25 cellular contexts compared by ENCODE assay signal in genomic region chr1:12424793-12425192, GRCh38.
DNase-seq lines count a peak whose midpoint lies in the region; ATAC-seq and TF ChIP-seq lines count a peak whose summit lies in the region.
"Had no signal": no experiment of that assay in that cellular context is flagged by ENCODE, and none has a peak within 500 bp of the region (broad histone marks: within the 10 kb centered on the region; RNA-seq: fewer than 3 reads in every experiment).

No MANE protein-coding gene starts in this region.

- H3K27ac ChIP-seq in skeletal muscle tissue (ENCODE audit: low read depth, low read length): peak overlapping the region; percentile 68
- peak overlapping the region in 2 of 4 donors; percentile 2 to 43 for H3K27ac ChIP-seq in sigmoid colon
- H3K27ac ChIP-seq: colonic mucosa, ovary, upper lobe of right lung had no signal

- no peak for TF ChIP-seq CTCF in sigmoid colon (IDR thresholded peaks at IDR 0.05)
- no peak for TF ChIP-seq CTCF in MCF 10A (IDR thresholded peaks at IDR 0.05; ENCODE audit: unreplicated experiment)

- H3K36me3 ChIP-seq in skeletal muscle tissue (ENCODE audit: control insufficient read depth in 3 of 3, insufficient read depth in 3 of 3, low read length in 3 of 3) (peaks cover 0 to 9% (median 0%) of the 10 kb centered on the region in 3 donors), sigmoid colon (peaks cover 0 to 4% (median 0%) of the 10 kb centered on the region in 4 donors)
- H3K36me3 ChIP-seq: breast epithelium, colonic mucosa, ovary had no signal

- CTCF ChIA-PET in MCF 10A (lab: Yijun Ruan, JAX): interaction anchor here (0.7 kb wide), 1 partner anchor 247 kb away, joined by 3 read pairs; no protein-coding TSS in a partner anchor

- DNase-seq in HCEC 1CT (peak; percentile 13), iris pigment epithelial cell (ENCODE audit: low read depth) (peak; percentile 50), GM19240 (ENCODE audit: insufficient read length, low spot score) (no peak), sigmoid colon (no peak), MCF 10A (ENCODE audit: unreplicated experiment) (no peak)
- no peak for DNase-seq in activated naive CD8-positive, alpha-beta T cell treated with anti-CD3 and anti-CD28 coated beads, Interleukin-2, amount 50 U/mL, for 24 hours
- DNase-seq in activated naive CD4-positive, alpha-beta T cell treated with anti-CD3 and anti-CD28 coated beads, Interleukin-2, amount 50 U/mL, for 16 hours: no peak
- DNase-seq: activated CD4-positive, alpha-beta T cell treated with anti-CD3 and anti-CD28 coated beads for 1 hour; activated effector memory CD4-positive, alpha-beta T cell treated with anti-CD3 and anti-CD28 coated beads, Interleukin-2, amount 50 U/mL, for 16 hours; colonic mucosa; DMS153; H7; hippocampal formation; left lung; naive thymus-derived CD4-positive, alpha-beta T cell; NCI-H1092 treated with DMSO at 0.1 percent for 48 hours; NCI-H2029; NCI-H526; ovary; stimulated activated CD4-positive, alpha-beta T cell treated with anti-CD3 and anti-CD28 coated beads, Interleukin-2, amount 100 ng/mL, for 48 hours; upper lobe of right lung had no signal

- peaks cover 4 to 10% (median 7%) of the 10 kb centered on the region in 3 donors for H3K4me1 ChIP-seq in skeletal muscle tissue (ENCODE audit: control insufficient read depth in 3 of 3, insufficient read depth in 3 of 3, low read length in 3 of 3)
- peaks cover 0 to 40% (median 26%) of the 10 kb centered on the region in 4 donors for H3K4me1 ChIP-seq in sigmoid colon
- H3K4me1 ChIP-seq: breast epithelium, colonic mucosa had no signal

- no peak overlapping the region for H3K4me3 Mint-ChIP-seq in activated naive CD8-positive, alpha-beta T cell treated with anti-CD3 and anti-CD28 coated beads, Interleukin-2, amount 50 U/mL, for 24 hours
- no peak overlapping the region for H3K4me3 Mint-ChIP-seq in MCF 10A (ENCODE audit: unreplicated experiment)
- H3K4me3 Mint-ChIP-seq: IgD-negative memory B cell; naive thymus-derived CD4-positive, alpha-beta T cell had no signal

- no peak for ATAC-seq in activated naive CD8-positive, alpha-beta T cell treated with anti-CD3 and anti-CD28 coated beads, Interleukin-2, amount 50 U/mL, for 24 hours
- ATAC-seq: gastroesophageal sphincter; left lung; naive thymus-derived CD4-positive, alpha-beta T cell; upper lobe of right lung had no signal

- H3K9ac ChIP-seq in skeletal muscle tissue (ENCODE audit: low read depth in 1 of 3, low read length in 3 of 3): no peak overlapping the region

- no peaks in the 10 kb centered on the region for H3K27me3 ChIP-seq in skeletal muscle tissue (ENCODE audit: control insufficient read depth in 3 of 3, insufficient read depth in 3 of 3, low read length in 3 of 3)
- no peaks in the 10 kb centered on the region for H3K27me3 ChIP-seq in sigmoid colon
- H3K27me3 ChIP-seq: breast epithelium, colonic mucosa, gastroesophageal sphincter, left lung, ovary, upper lobe of right lung had no signal

- H3K27me3 Mint-ChIP-seq in activated naive CD8-positive, alpha-beta T cell treated with anti-CD3 and anti-CD28 coated beads, Interleukin-2, amount 50 U/mL, for 24 hours: no peaks in the 10 kb centered on the region
- H3K27me3 Mint-ChIP-seq in MCF 10A (ENCODE audit: insufficient read depth, unreplicated experiment): no peaks in the 10 kb centered on the region
- H3K27me3 Mint-ChIP-seq: IgD-negative memory B cell; naive thymus-derived CD4-positive, alpha-beta T cell had no signal

- TF ChIP-seq EP300 in sigmoid colon (IDR thresholded peaks at IDR 0.05): no peak

- H3K9me3 ChIP-seq in skeletal muscle tissue (ENCODE audit: control insufficient read depth in 3 of 3, low read length in 3 of 3): no peaks in the 10 kb centered on the region
- no peaks in the 10 kb centered on the region for H3K9me3 ChIP-seq in sigmoid colon
- H3K9me3 ChIP-seq: breast epithelium, colonic mucosa, gastroesophageal sphincter, left lung, ovary, upper lobe of right lung had no signal

- BruUV-seq in MCF 10A (replicated peaks; lab: Mats Ljungman, UMichigan): no TSS peak

- H3K4me3 ChIP-seq in skeletal muscle tissue (ENCODE audit: low read length in 3 of 3) (no peak overlapping the region), sigmoid colon (no peak overlapping the region)
- H3K4me3 ChIP-seq: breast epithelium, colonic mucosa, gastroesophageal sphincter, left lung, ovary, upper lobe of right lung had no signal

- H3K9me3 Mint-ChIP-seq in activated naive CD8-positive, alpha-beta T cell treated with anti-CD3 and anti-CD28 coated beads, Interleukin-2, amount 50 U/mL, for 24 hours: no peaks in the 10 kb centered on the region
- no peaks in the 10 kb centered on the region for H3K9me3 Mint-ChIP-seq in MCF 10A (ENCODE audit: unreplicated experiment)
- H3K9me3 Mint-ChIP-seq: IgD-negative memory B cell; naive thymus-derived CD4-positive, alpha-beta T cell had no signal

- peaks cover 40% of the 10 kb centered on the region for H3K36me3 Mint-ChIP-seq in activated naive CD8-positive, alpha-beta T cell treated with anti-CD3 and anti-CD28 coated beads, Interleukin-2, amount 50 U/mL, for 24 hours (ENCODE audit: low read depth)
- H3K36me3 Mint-ChIP-seq in MCF 10A (ENCODE audit: insufficient read depth, unreplicated experiment): peaks cover 13% of the 10 kb centered on the region

- POLR2A ChIA-PET in MCF 10A (lab: Yijun Ruan, JAX): interaction anchor here (1.3 kb wide), 1 partner anchor 9 kb away, joined by 3 read pairs; no protein-coding TSS in a partner anchor

- intact Hi-C loops in sigmoid colon (cut with DNase I) (no loop called here), MCF 10A (cut with micrococcal nuclease) (no loop called here)

- TF ChIP-seq POLR2A in sigmoid colon (IDR thresholded peaks at IDR 0.05): no peak

- peak overlapping the region; percentile 11 for H3K27ac Mint-ChIP-seq in activated naive CD8-positive, alpha-beta T cell treated with anti-CD3 and anti-CD28 coated beads, Interleukin-2, amount 50 U/mL, for 24 hours
- H3K27ac Mint-ChIP-seq in MCF 10A (ENCODE audit: low read depth, unreplicated experiment): no peak overlapping the region

- H3K4me1 Mint-ChIP-seq in activated naive CD8-positive, alpha-beta T cell treated with anti-CD3 and anti-CD28 coated beads, Interleukin-2, amount 50 U/mL, for 24 hours: peaks cover 51% of the 10 kb centered on the region
- H3K4me1 Mint-ChIP-seq in MCF 10A (ENCODE audit: insufficient read depth, unreplicated experiment): no peaks in the 10 kb centered on the region
- H3K4me1 Mint-ChIP-seq: IgD-negative memory B cell had no signal

Comparison
In these comparisons a context has a peak if more than half of its experiments do, and no peak if none do; other contexts are left out.
1. DNase-seq: peak in HCEC 1CT (single experiment) and iris pigment epithelial cell (single experiment); none in activated naive CD8-positive, alpha-beta T cell treated with anti-CD3 and anti-CD28 coated beads, Interleukin-2, amount 50 U/mL, for 24 hours (single experiment), activated naive CD4-positive, alpha-beta T cell treated with anti-CD3 and anti-CD28 coated beads, Interleukin-2, amount 50 U/mL, for 16 hours (single experiment), GM19240 (single experiment), sigmoid colon (single experiment) and MCF 10A (single experiment).